In genomic region chr4:122875949-122876348, GRCh38 we compare ENCODE assay signal across 2 cellular contexts.
TF ChIP-seq lines count a peak whose summit lies in the region.

No MANE protein-coding gene starts in this region.

TF ChIP-seq in A549, 52 proteins besides CTCF, POLR2A, EP300 and RAD21 (continued from another document):
- TF ChIP-seq, protein P1, sequence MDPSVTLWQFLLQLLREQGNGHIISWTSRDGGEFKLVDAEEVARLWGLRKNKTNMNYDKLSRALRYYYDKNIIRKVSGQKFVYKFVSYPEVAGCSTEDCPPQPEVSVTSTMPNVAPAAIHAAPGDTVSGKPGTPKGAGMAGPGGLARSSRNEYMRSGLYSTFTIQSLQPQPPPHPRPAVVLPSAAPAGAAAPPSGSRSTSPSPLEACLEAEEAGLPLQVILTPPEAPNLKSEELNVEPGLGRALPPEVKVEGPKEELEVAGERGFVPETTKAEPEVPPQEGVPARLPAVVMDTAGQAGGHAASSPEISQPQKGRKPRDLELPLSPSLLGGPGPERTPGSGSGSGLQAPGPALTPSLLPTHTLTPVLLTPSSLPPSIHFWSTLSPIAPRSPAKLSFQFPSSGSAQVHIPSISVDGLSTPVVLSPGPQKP (IDR thresholded peaks at IDR 0.05; ENCODE audit: low read depth, low read length), result no peak
- TF ChIP-seq ESRRA (IDR thresholded peaks at IDR 0.05; ENCODE audit: borderline replicate concordance, low read length), result no peak
- TF ChIP-seq, protein P2, sequence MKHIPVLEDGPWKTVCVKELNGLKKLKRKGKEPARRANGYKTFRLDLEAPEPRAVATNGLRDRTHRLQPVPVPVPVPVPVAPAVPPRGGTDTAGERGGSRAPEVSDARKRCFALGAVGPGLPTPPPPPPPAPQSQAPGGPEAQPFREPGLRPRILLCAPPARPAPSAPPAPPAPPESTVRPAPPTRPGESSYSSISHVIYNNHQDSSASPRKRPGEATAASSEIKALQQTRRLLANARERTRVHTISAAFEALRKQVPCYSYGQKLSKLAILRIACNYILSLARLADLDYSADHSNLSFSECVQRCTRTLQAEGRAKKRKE (CRISPR knock-in tag; IDR thresholded peaks at IDR 0.05; ENCODE audit: low read depth), result no peak
- no peak for TF ChIP-seq BCL3 (IDR thresholded peaks at IDR 0.05)
- TF ChIP-seq TFCP2L1 (CRISPR knock-in tag; IDR thresholded peaks at IDR 0.05), result no peak
- TF ChIP-seq HEYL (CRISPR knock-in tag; IDR thresholded peaks at IDR 0.05), result no peak
- TF ChIP-seq KDM5A (IDR thresholded peaks at IDR 0.05), result no peak
- TF ChIP-seq, protein P3, sequence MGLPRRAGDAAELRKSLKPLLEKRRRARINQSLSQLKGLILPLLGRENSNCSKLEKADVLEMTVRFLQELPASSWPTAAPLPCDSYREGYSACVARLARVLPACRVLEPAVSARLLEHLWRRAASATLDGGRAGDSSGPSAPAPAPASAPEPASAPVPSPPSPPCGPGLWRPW (IDR thresholded peaks at IDR 0.05), result no peak
- TF ChIP-seq CBX2 (IDR thresholded peaks at IDR 0.05; ENCODE audit: borderline replicate concordance, low read depth), result no peak
- TF ChIP-seq KDM1A (IDR thresholded peaks at IDR 0.05; ENCODE audit: low read depth), result no peak

TF ChIP-seq in GM23338, 12 proteins besides CTCF, POLR2A, EP300 and RAD21 (continued from another document):
- TF ChIP-seq REST (IDR thresholded peaks at IDR 0.05; ENCODE audit: unreplicated experiment), result no peak
- TF ChIP-seq, protein P4, sequence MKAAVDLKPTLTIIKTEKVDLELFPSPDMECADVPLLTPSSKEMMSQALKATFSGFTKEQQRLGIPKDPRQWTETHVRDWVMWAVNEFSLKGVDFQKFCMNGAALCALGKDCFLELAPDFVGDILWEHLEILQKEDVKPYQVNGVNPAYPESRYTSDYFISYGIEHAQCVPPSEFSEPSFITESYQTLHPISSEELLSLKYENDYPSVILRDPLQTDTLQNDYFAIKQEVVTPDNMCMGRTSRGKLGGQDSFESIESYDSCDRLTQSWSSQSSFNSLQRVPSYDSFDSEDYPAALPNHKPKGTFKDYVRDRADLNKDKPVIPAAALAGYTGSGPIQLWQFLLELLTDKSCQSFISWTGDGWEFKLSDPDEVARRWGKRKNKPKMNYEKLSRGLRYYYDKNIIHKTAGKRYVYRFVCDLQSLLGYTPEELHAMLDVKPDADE (IDR thresholded peaks at IDR 0.05), result no peak
- no peak for TF ChIP-seq ZNF331 (CRISPR knock-in tag; IDR thresholded peaks at IDR 0.05; ENCODE audit: low read depth)
- TF ChIP-seq CREB1 (CRISPR knock-in tag; IDR thresholded peaks at IDR 0.05; ENCODE audit: low read depth), result no peak
- TF ChIP-seq JUNB (IDR thresholded peaks at IDR 0.05; ENCODE audit: unreplicated experiment), result no peak
- TF ChIP-seq NANOG (IDR thresholded peaks at IDR 0.05; ENCODE audit: borderline replicate concordance), result no peak
- no peak for TF ChIP-seq EZH2 (IDR thresholded peaks at IDR 0.05; ENCODE audit: low read depth, unreplicated experiment)
- TF ChIP-seq ZNF462 (CRISPR knock-in tag; IDR thresholded peaks at IDR 0.05), result no peak
- no peak for TF ChIP-seq ZNF114 (CRISPR knock-in tag; IDR thresholded peaks at IDR 0.05)
- no peak for TF ChIP-seq STAT1 (IDR thresholded peaks at IDR 0.05; ENCODE audit: unreplicated experiment)
- no peak for TF ChIP-seq POLR2AphosphoS5 (IDR thresholded peaks at IDR 0.05; ENCODE audit: low read depth)
TF ChIP-seq in GM23338: peak in this region for 0.
